ENCODE assay signal across 8 cellular contexts in the genomic region with DNA sequence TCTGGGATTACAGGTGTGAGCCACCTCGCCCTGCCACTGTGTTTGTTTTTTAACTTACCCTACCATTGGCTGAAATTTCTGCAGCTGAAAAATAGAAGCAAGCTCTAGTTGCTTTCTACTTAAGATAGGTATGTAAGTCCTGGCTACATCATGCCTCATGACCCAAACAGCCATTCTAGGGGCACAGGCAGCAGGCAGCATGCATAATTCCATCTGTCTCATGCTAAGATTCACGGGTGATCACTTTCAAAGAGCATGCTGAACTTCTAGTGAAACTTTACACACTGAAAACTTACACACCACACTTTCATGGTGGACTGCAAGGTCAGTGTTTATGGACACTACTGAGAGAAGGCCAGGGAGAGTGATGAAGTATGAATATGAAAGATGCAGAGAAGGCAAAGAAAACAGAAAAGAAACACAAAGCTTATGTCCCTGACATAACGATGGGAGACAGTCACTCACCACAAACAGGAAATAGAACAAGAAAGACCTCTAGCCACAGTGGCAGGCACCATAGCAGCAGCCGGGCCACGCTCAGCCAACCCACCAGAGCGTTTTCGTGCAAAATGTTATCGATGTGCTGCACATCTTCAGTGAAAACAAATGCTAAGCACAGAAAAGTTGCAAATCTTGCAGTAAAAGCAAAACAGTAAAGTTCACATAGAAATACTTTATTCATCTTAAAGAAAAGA.
DNase-seq lines count a peak whose midpoint lies in the region; ATAC-seq and TF ChIP-seq lines count a peak whose summit lies in the region.

No MANE protein-coding gene starts in this region.

- H3K27ac Mint-ChIP-seq in nephron progenitor cell (no peak overlapping the region), endothelial cell (ENCODE audit: unreplicated experiment) (no peak overlapping the region)

- H3K27me3 Mint-ChIP-seq in nephron progenitor cell (ENCODE audit: low read depth, poor library complexity): no peaks in the 10 kb centered on the region
- peaks cover 3% of the 10 kb centered on the region for H3K27me3 Mint-ChIP-seq in endothelial cell (ENCODE audit: unreplicated experiment)

- H3K9me3 Mint-ChIP-seq in nephron progenitor cell (peaks cover 25% of the 10 kb centered on the region), endothelial cell (ENCODE audit: unreplicated experiment) (no peaks in the 10 kb centered on the region)

- H3K4me3 Mint-ChIP-seq in nephron progenitor cell (no peak overlapping the region), endothelial cell (ENCODE audit: unreplicated experiment) (no peak overlapping the region)

- H3K36me3 Mint-ChIP-seq in nephron progenitor cell (ENCODE audit: low read depth) (peaks cover 66% of the 10 kb centered on the region), endothelial cell (ENCODE audit: low read depth, unreplicated experiment) (peaks cover 28% of the 10 kb centered on the region)

- H3K4me1 Mint-ChIP-seq in nephron progenitor cell (peaks cover 13% of the 10 kb centered on the region), endothelial cell (ENCODE audit: unreplicated experiment) (peaks cover 26% of the 10 kb centered on the region)

- ATAC-seq in GM21423 (IDR thresholded peaks at IDR 0.05; ENCODE audit: unreplicated experiment): peak; percentile 75

- TF ChIP-seq CTCF in nephron progenitor cell (IDR thresholded peaks at IDR 0.05) (no peak), endothelial cell (IDR thresholded peaks at IDR 0.05; ENCODE audit: unreplicated experiment) (no peak)

- DNase-seq in NOMO-1 treated with dmso at 0.1 percent for 144 hours (lab: John Stamatoyannopoulos, UW; ENCODE audit: unreplicated experiment) (peak; percentile 41), nephron progenitor cell (no peak), iPS-NIHi11 (ENCODE audit: low spot score) (no peak), NCI-H69 (lab: John Stamatoyannopoulos, UW) (no peak), endothelial cell (ENCODE audit: low spot score) (no peak)
- peak; percentile 43 for DNase-seq in activated effector memory CD4-positive, alpha-beta T cell treated with Interleukin-2 at 50 U/mL for 16 hours
- peak; percentile 6 to 14 for DNase-seq in stimulated activated CD8-positive, alpha-beta memory T cell treated with anti-CD3 and anti-CD28 coated beads, Interleukin-7, amount 100 ng/mL, for 4 hours (ENCODE audit: low read depth in 2 of 2)

Comparison
In these comparisons a context has a peak if more than half of its experiments do, and no peak if none do; other contexts are left out.
1. DNase-seq: peak in NOMO-1 treated with dmso at 0.1 percent for 144 hours (single experiment), activated effector memory CD4-positive, alpha-beta T cell treated with Interleukin-2 at 50 U/mL for 16 hours (single experiment) and stimulated activated CD8-positive, alpha-beta memory T cell treated with anti-CD3 and anti-CD28 coated beads, Interleukin-7, amount 100 ng/mL, for 4 hours (2 of 2); none in nephron progenitor cell (single experiment), iPS-NIHi11 (single experiment), NCI-H69 (single experiment) and endothelial cell (single experiment).